ENCODE assay signal across 11 cellular contexts in the genomic region with DNA sequence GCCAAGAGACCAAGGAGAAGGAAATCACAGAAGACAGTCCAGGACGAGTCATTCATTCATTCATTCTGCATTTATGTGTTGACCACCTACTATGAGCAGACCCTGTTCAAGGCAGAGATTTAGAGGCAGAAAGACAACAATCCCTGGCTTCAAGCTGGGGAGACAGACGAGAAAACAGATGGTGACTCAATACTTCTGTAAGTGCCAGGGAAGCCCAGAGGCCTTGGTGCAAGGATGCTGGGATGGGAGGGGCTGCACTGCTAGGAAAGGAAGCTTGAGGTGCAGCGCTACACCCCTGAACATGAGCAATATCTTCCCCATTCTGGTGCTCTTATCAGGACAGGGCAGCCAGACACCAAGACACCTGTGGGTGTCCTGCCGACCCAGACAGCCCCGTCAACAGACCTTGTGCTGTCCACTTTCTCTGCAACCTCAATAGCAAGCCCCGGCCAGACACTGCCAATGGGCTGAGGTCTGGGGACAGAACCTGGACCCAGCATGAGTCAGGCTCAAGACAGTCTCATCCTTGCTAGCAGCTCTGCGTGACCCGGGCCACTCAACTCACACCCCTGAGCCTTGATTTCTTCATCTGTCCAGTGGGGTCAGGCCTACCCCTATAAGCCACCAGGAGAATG.
DNase-seq lines count a peak whose midpoint lies in the region; ATAC-seq and TF ChIP-seq lines count a peak whose summit lies in the region.
"Had no signal": no experiment of that assay in that cellular context is flagged by ENCODE, and none has a peak within 500 bp of the region (broad histone marks: within the 10 kb centered on the region; RNA-seq: fewer than 3 reads in every experiment).

No MANE protein-coding gene starts in this region.

- no peak for TF ChIP-seq CTCF in astrocyte of the spinal cord (IDR thresholded peaks at IDR 0.05; ENCODE audit: low read depth, low read length)

- intact Hi-C loops in left cardiac atrium (cut with DNase I), result loop anchor here in 1 of 2 donors (5.0 kb wide), 1 partner anchor 123 kb away; no protein-coding TSS in a partner anchor
- intact Hi-C loops in sciatic nerve (cut with DNase I), result no loop called here

- DNase-seq in EL (peak; percentile 49), astrocyte of the spinal cord (ENCODE audit: low read depth, low spot score) (peak; percentile 30), left cardiac atrium (no peak), sciatic nerve (ENCODE audit: low spot score) (no peak), DMS114 treated with DMSO at 0.1 percent for 48 hours (lab: John Stamatoyannopoulos, UW; ENCODE audit: unreplicated experiment) (no peak), mucosa of gallbladder (ENCODE audit: low spot score) (no peak), NCI-H748 treated with DMSO at 0.1 percent for 48 hours (lab: John Stamatoyannopoulos, UW) (no peak)
- DNase-seq: activated CD4-positive, alpha-beta T cell treated with anti-CD3 and anti-CD28 coated beads for 36 hours; effector CD4-positive, alpha-beta T cell; stimulated activated naive CD8-positive, alpha-beta T cell treated with anti-CD3 and anti-CD28 coated beads, Interleukin-15, Interleukin-2, amounts not matched to agents 100 U/mL and 50 U/mL, for 24 hours had no signal

- no peak overlapping the region for H3K4me3 ChIP-seq in astrocyte of the spinal cord (ENCODE audit: low read depth, low read length)

- in situ Hi-C loops in astrocyte of the spinal cord (cut with HindIII; ENCODE audit: low sequenced_read_pairs), result no loop called here

- peak; percentile 8 to 28 for ATAC-seq in left cardiac atrium
- ATAC-seq in sciatic nerve, result peak; percentile 52
- no peak for ATAC-seq in HG03159 (IDR thresholded peaks at IDR 0.05; ENCODE audit: unreplicated experiment)
- ATAC-seq: activated CD4-positive, alpha-beta T cell treated with anti-CD3 and anti-CD28 coated beads for 36 hours; stimulated activated naive CD8-positive, alpha-beta T cell treated with anti-CD3 and anti-CD28 coated beads, Interleukin-15, Interleukin-2, amounts not matched to agents 100 U/mL and 50 U/mL, for 24 hours had no signal

Comparison
In these comparisons a context has a peak if more than half of its experiments do, and no peak if none do; other contexts are left out.
1. DNase-seq: peak in EL (single experiment) and astrocyte of the spinal cord (single experiment); none in left cardiac atrium (single experiment), sciatic nerve (single experiment), DMS114 treated with DMSO at 0.1 percent for 48 hours (single experiment), mucosa of gallbladder (single experiment) and NCI-H748 treated with DMSO at 0.1 percent for 48 hours (single experiment).